Comparison of ENCODE assay signal across 2 cellular contexts in the genomic region with DNA sequence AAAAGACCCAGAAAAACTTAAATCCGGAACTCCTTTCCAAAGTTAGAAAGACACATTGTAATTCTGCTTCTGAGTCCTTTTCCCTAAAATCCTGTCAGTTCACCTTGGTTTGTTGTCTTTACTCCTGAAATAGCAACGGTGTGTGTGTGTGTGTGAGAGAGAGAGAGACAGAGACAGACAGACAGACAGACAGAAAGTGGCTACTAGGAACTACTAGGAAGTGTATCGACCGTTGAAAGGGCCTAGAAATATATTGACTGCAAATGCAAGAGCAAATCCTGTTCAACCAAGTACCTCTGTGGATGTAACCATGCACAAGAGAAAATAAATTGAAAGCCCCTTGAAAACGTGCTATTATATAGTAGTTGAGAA.
TF ChIP-seq lines count a peak whose summit lies in the region.

No MANE protein-coding gene starts in this region.

TF ChIP-seq in H1, 55 proteins besides CTCF, POLR2A, EP300 and RAD21:
- TF ChIP-seq RBBP5 (IDR thresholded peaks at IDR 0.05; ENCODE audit: borderline replicate concordance, low read depth, low read length) (no peak), JUN (IDR thresholded peaks at IDR 0.05; ENCODE audit: low read depth, low read length) (no peak), SIN3A (conservative IDR thresholded peaks at IDR 0.05 in 1 of 2, IDR thresholded peaks at IDR 0.05 in 1 of 2; ENCODE audit: low read depth in 1 of 2, low read length in 2 of 2) (no peak), CTBP2 (IDR thresholded peaks at IDR 0.05; ENCODE audit: borderline replicate concordance, insufficient read depth, insufficient read length, low read length) (no peak), PHF8 (conservative IDR thresholded peaks at IDR 0.05; ENCODE audit: low read depth, low read length) (no peak), CHD2 (IDR thresholded peaks at IDR 0.05; ENCODE audit: low read length) (no peak), SUZ12 (IDR thresholded peaks at IDR 0.05; ENCODE audit: low read length) (no peak), JUND (IDR thresholded peaks at IDR 0.05; ENCODE audit: low read length) (no peak), HDAC6 (IDR thresholded peaks at IDR 0.05; ENCODE audit: low read depth, low read length) (no peak), FOSL1 (IDR thresholded peaks at IDR 0.05; ENCODE audit: insufficient read depth, low read depth, low read length) (no peak), TBP (IDR thresholded peaks at IDR 0.05; ENCODE audit: low read depth, low read length) (no peak), KDM5A (IDR thresholded peaks at IDR 0.05; ENCODE audit: low read length) (no peak), BRCA1 (IDR thresholded peaks at IDR 0.05; ENCODE audit: low read depth, low read length) (no peak), GTF2F1 (IDR thresholded peaks at IDR 0.05; ENCODE audit: borderline replicate concordance, low read depth, low read length) (no peak), CBX5 (IDR thresholded peaks at IDR 0.05; ENCODE audit: low read depth, low read length) (no peak), NANOG (IDR thresholded peaks at IDR 0.05; ENCODE audit: insufficient read depth, low read depth, low read length, poor library complexity, severe bottlenecking) (no peak)
- TF ChIP-seq, protein P1, sequence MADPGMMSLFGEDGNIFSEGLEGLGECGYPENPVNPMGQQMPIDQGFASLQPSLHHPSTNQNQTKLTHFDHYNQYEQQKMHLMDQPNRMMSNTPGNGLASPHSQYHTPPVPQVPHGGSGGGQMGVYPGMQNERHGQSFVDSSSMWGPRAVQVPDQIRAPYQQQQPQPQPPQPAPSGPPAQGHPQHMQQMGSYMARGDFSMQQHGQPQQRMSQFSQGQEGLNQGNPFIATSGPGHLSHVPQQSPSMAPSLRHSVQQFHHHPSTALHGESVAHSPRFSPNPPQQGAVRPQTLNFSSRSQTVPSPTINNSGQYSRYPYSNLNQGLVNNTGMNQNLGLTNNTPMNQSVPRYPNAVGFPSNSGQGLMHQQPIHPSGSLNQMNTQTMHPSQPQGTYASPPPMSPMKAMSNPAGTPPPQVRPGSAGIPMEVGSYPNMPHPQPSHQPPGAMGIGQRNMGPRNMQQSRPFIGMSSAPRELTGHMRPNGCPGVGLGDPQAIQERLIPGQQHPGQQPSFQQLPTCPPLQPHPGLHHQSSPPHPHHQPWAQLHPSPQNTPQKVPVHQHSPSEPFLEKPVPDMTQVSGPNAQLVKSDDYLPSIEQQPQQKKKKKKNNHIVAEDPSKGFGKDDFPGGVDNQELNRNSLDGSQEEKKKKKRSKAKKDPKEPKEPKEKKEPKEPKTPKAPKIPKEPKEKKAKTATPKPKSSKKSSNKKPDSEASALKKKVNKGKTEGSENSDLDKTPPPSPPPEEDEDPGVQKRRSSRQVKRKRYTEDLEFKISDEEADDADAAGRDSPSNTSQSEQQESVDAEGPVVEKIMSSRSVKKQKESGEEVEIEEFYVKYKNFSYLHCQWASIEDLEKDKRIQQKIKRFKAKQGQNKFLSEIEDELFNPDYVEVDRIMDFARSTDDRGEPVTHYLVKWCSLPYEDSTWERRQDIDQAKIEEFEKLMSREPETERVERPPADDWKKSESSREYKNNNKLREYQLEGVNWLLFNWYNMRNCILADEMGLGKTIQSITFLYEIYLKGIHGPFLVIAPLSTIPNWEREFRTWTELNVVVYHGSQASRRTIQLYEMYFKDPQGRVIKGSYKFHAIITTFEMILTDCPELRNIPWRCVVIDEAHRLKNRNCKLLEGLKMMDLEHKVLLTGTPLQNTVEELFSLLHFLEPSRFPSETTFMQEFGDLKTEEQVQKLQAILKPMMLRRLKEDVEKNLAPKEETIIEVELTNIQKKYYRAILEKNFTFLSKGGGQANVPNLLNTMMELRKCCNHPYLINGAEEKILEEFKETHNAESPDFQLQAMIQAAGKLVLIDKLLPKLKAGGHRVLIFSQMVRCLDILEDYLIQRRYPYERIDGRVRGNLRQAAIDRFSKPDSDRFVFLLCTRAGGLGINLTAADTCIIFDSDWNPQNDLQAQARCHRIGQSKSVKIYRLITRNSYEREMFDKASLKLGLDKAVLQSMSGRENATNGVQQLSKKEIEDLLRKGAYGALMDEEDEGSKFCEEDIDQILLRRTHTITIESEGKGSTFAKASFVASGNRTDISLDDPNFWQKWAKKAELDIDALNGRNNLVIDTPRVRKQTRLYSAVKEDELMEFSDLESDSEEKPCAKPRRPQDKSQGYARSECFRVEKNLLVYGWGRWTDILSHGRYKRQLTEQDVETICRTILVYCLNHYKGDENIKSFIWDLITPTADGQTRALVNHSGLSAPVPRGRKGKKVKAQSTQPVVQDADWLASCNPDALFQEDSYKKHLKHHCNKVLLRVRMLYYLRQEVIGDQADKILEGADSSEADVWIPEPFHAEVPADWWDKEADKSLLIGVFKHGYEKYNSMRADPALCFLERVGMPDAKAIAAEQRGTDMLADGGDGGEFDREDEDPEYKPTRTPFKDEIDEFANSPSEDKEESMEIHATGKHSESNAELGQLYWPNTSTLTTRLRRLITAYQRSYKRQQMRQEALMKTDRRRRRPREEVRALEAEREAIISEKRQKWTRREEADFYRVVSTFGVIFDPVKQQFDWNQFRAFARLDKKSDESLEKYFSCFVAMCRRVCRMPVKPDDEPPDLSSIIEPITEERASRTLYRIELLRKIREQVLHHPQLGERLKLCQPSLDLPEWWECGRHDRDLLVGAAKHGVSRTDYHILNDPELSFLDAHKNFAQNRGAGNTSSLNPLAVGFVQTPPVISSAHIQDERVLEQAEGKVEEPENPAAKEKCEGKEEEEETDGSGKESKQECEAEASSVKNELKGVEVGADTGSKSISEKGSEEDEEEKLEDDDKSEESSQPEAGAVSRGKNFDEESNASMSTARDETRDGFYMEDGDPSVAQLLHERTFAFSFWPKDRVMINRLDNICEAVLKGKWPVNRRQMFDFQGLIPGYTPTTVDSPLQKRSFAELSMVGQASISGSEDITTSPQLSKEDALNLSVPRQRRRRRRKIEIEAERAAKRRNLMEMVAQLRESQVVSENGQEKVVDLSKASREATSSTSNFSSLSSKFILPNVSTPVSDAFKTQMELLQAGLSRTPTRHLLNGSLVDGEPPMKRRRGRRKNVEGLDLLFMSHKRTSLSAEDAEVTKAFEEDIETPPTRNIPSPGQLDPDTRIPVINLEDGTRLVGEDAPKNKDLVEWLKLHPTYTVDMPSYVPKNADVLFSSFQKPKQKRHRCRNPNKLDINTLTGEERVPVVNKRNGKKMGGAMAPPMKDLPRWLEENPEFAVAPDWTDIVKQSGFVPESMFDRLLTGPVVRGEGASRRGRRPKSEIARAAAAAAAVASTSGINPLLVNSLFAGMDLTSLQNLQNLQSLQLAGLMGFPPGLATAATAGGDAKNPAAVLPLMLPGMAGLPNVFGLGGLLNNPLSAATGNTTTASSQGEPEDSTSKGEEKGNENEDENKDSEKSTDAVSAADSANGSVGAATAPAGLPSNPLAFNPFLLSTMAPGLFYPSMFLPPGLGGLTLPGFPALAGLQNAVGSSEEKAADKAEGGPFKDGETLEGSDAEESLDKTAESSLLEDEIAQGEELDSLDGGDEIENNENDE (IDR thresholded peaks at IDR 0.05; ENCODE audit: insufficient replicate concordance, low read length), result no peak

TF ChIP-seq in HepG2, 621 proteins besides CTCF, POLR2A, EP300 and RAD21:
- TF ChIP-seq, protein P2, sequence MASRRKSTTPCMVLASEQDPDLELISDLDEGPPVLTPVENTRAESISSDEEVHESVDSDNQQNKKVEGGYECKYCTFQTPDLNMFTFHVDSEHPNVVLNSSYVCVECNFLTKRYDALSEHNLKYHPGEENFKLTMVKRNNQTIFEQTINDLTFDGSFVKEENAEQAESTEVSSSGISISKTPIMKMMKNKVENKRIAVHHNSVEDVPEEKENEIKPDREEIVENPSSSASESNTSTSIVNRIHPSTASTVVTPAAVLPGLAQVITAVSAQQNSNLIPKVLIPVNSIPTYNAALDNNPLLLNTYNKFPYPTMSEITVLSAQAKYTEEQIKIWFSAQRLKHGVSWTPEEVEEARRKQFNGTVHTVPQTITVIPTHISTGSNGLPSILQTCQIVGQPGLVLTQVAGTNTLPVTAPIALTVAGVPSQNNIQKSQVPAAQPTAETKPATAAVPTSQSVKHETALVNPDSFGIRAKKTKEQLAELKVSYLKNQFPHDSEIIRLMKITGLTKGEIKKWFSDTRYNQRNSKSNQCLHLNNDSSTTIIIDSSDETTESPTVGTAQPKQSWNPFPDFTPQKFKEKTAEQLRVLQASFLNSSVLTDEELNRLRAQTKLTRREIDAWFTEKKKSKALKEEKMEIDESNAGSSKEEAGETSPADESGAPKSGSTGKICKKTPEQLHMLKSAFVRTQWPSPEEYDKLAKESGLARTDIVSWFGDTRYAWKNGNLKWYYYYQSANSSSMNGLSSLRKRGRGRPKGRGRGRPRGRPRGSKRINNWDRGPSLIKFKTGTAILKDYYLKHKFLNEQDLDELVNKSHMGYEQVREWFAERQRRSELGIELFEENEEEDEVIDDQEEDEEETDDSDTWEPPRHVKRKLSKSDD (CRISPR knock-in tag; IDR thresholded peaks at IDR 0.05; ENCODE audit: low read depth), result 0 out of 2 replicates have a peak, but pooled peaks have one; percentile 17
- no peak for TF ChIP-seq ZNF737 (CRISPR knock-in tag; IDR thresholded peaks at IDR 0.05; ENCODE audit: borderline replicate concordance)
TF ChIP-seq in HepG2: peak in this region for 1.
